In the genomic region with DNA sequence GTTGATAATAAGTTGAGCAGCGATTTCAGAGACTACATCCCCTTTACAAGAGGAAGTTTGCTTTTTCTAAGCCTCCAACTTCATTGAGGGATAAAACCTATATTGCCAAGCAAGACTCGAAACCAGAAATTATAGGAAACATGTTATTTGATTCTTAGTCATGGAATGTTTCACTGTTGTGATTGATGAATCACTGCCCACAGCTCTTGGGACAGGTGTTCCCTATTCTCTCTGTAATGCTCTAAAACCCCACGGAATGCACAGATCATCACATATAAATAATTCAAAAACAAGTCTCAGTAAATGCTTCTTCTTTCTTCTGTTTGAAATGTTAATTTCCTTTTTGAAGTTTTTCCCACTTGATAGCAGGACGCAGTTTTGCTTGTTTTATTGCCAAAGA, we compare ENCODE assay signal across 20 cellular contexts.
DNase-seq lines count a peak whose midpoint lies in the region; ATAC-seq, FAIRE-seq and TF ChIP-seq lines count a peak whose summit lies in the region.
"Had no signal": no experiment of that assay in that cellular context is flagged by ENCODE, and none has a peak within 500 bp of the region (broad histone marks: within the 10 kb centered on the region; RNA-seq: fewer than 3 reads in every experiment).

No MANE protein-coding gene starts in this region.

- ATAC-seq in IMR-90 (ENCODE audit: low read depth): peak; percentile 32
- no peak for ATAC-seq in sciatic nerve
- ATAC-seq in HG02973 (IDR thresholded peaks at IDR 0.05; ENCODE audit: unreplicated experiment): no peak
- ATAC-seq: left lung, right lobe of liver, T-cell had no signal

- H3K4me2 ChIP-seq in IMR-90 (ENCODE audit: low read depth, low read length): no peak overlapping the region

- no peak for FAIRE-seq in GM12892 (lab: Jason Lieb, UNC)

- H3K27me3 ChIP-seq in IMR-90 (ENCODE audit: control insufficient read depth, insufficient read depth, low read length) (no peaks in the 10 kb centered on the region), kidney epithelial cell (ENCODE audit: control insufficient read depth, insufficient read depth, low read length) (no peaks in the 10 kb centered on the region)
- H3K27me3 ChIP-seq: left lung, Peyer's patch, right lobe of liver had no signal

- H3K56ac ChIP-seq in IMR-90 (ENCODE audit: extremely low read depth, insufficient read depth, low read length): no peak overlapping the region

- in situ Hi-C loops in IMR-90 (cut with MboI; ENCODE audit: low sequenced_read_pairs): no loop called here

- H3K4ac ChIP-seq in IMR-90 (ENCODE audit: low read depth, low read length): no peak overlapping the region

- H2AK9ac ChIP-seq in IMR-90 (replicated peaks; ENCODE audit: low read depth, low read length, poor library complexity): no peak overlapping the region

- CTCF ChIA-PET in IMR-90 (lab: Yijun Ruan, JAX): interaction anchor here (0.6 to 0.7 kb wide), 4 partner anchors 13 to 344 kb away, joined by 3 to 7 read pairs (median 4); no protein-coding TSS in a partner anchor

- TF ChIP-seq CTCF in AG09319 (IDR thresholded peaks at IDR 0.05; ENCODE audit: low read depth, low read length) (no peak), IMR-90 (conservative IDR thresholded peaks at IDR 0.05; ENCODE audit: low read depth, low read length) (no peak), kidney epithelial cell (IDR thresholded peaks at IDR 0.05; ENCODE audit: insufficient read depth, low read length, poor library complexity, severe bottlenecking) (no peak)

- H4K5ac ChIP-seq in IMR-90 (ENCODE audit: low read depth, low read length): no peak overlapping the region

- DNase-seq in AG09319 (ENCODE audit: extremely low read depth, low read depth) (peak; percentile 12), IMR-90 (peak; percentile 78), astrocyte of the hippocampus (ENCODE audit: low read depth, low spot score) (peak; percentile 80), kidney epithelial cell (ENCODE audit: low read depth) (peak; percentile 71), sciatic nerve (ENCODE audit: low spot score) (no peak), GM12892 (ENCODE audit: insufficient read length) (no peak), cortex of kidney (lab: John Stamatoyannopoulos, UW) (no peak)
- DNase-seq: activated naive CD8-positive, alpha-beta T cell treated with anti-CD3 and anti-CD28 coated beads, Interleukin-2, amount 10 ng/mL, durations not matched to agents 7 days and 5 days; CD8-positive, alpha-beta memory T cell; central memory CD4-positive, alpha-beta T cell; effector CD8-positive, alpha-beta T cell; foreskin melanocyte; left lung; NCI-H1417; NCI-H82; occipital lobe; Peyer's patch; right lobe of liver; T-cell had no signal

- no peak for TF ChIP-seq RAD21 in IMR-90 (IDR thresholded peaks at IDR 0.05; ENCODE audit: low read length)

- H3K36me3 ChIP-seq in IMR-90 (ENCODE audit: control insufficient read depth, insufficient read depth, low read length) (no peaks in the 10 kb centered on the region), kidney epithelial cell (ENCODE audit: control insufficient read depth, insufficient read depth, low read length) (no peaks in the 10 kb centered on the region)
- H3K36me3 ChIP-seq: left lung, Peyer's patch, right lobe of liver had no signal

- H3K9ac ChIP-seq in IMR-90 (ENCODE audit: low read depth, low read length): no peak overlapping the region

- H2AK5ac ChIP-seq in IMR-90 (ENCODE audit: low read depth, low read length): no peak overlapping the region

- dilution Hi-C loops in IMR-90 (cut with HindIII; ENCODE audit: low sequenced_read_pairs, unreplicated experiment): no loop called here

- H3K18ac ChIP-seq in IMR-90 (ENCODE audit: low read depth, low read length): no peak overlapping the region

- no peak overlapping the region for H4K91ac ChIP-seq in IMR-90 (ENCODE audit: insufficient read depth, low read depth, low read length)

- no peaks in the 10 kb centered on the region for H3K4me1 ChIP-seq in IMR-90 (ENCODE audit: control insufficient read depth, insufficient read depth, low read length)
- H3K4me1 ChIP-seq: left lung, Peyer's patch, right lobe of liver had no signal

- no peaks in the 10 kb centered on the region for H3K9me3 ChIP-seq in IMR-90 (ENCODE audit: control insufficient read depth, insufficient read depth, low read length)
- H3K9me3 ChIP-seq: left lung, Peyer's patch, right lobe of liver had no signal

- H2BK5ac ChIP-seq in IMR-90 (ENCODE audit: low read depth, low read length, poor library complexity, severe bottlenecking): no peak overlapping the region

- no peak overlapping the region for H2AFZ ChIP-seq in IMR-90 (replicated peaks; ENCODE audit: low read length, poor library complexity)

- H3K9me1 ChIP-seq in IMR-90 (ENCODE audit: insufficient read depth, low read length): no peaks in the 10 kb centered on the region; the same call in 1 of the 2 replicates

- H2BK120ac ChIP-seq in IMR-90 (ENCODE audit: low read depth, low read length): no peak overlapping the region

- no peak overlapping the region for H2BK20ac ChIP-seq in IMR-90 (ENCODE audit: low read depth, low read length)

- no peak overlapping the region for H3K14ac ChIP-seq in IMR-90 (replicated peaks; ENCODE audit: low read depth, low read length)

- TF ChIP-seq POLR2A in IMR-90 (IDR thresholded peaks at IDR 0.05; ENCODE audit: low read depth, low read length): no peak
- TF ChIP-seq POLR2A in GM12892 (IDR thresholded peaks at IDR 0.05; ENCODE audit: low read depth, low read length): no peak

- POLR2A ChIA-PET in IMR-90 (lab: Charles Lee; ENCODE audit: unreplicated experiment): no interaction called here

- H4K20me1 ChIP-seq in IMR-90 (ENCODE audit: insufficient read depth, low read length): no peaks in the 10 kb centered on the region

- no CpG with 5 or more reads among the region's 4 CpGs for WGBS in IMR-90 (ENCODE audit: extremely low coverage in 2 of 2, insufficient read length in 1 of 2), 2 experiments

- H4K8ac ChIP-seq in IMR-90 (ENCODE audit: low read depth in 2 of 2, low read length in 2 of 2): no peak overlapping the region

- no peak overlapping the region for H3K4me3 ChIP-seq in IMR-90 (ENCODE audit: insufficient read depth, low read depth, low read length)
- no peak overlapping the region for H3K4me3 ChIP-seq in kidney epithelial cell (ENCODE audit: low read depth, low read length)
- H3K4me3 ChIP-seq: left lung, Peyer's patch, right lobe of liver had no signal

- no peak overlapping the region for H3K23ac ChIP-seq in IMR-90 (ENCODE audit: low read depth, low read length)

- no peak overlapping the region for H3K27ac ChIP-seq in IMR-90 (ENCODE audit: insufficient read depth, low read length)
- H3K27ac ChIP-seq: left lung, Peyer's patch, right lobe of liver had no signal

- intact Hi-C loops in IMR-90 (cut with micrococcal nuclease): no loop called here
- intact Hi-C loops in sciatic nerve (cut with DNase I): no loop called here

- BruUV-seq in IMR-90 (replicated peaks; lab: Mats Ljungman, UMichigan): no TSS peak

- H3K79me1 ChIP-seq in IMR-90 (ENCODE audit: low read depth in 1 of 2, low read length in 2 of 2): no peaks in the 10 kb centered on the region

- H2BK15ac ChIP-seq in IMR-90 (ENCODE audit: low read depth, low read length): no peak overlapping the region

TF ChIP-seq in IMR-90, 13 proteins besides CTCF, POLR2A, EP300 and RAD21:
- no peak for TF ChIP-seq MAZ (IDR thresholded peaks at IDR 0.05; ENCODE audit: borderline replicate concordance, low read depth, low read length)
- 0 out of 2 replicates have a peak, but pooled peaks have one; percentile 26 for TF ChIP-seq FOS (IDR thresholded peaks at IDR 0.05; ENCODE audit: low read depth, low read length)

Comparison
In these comparisons a context has a peak if more than half of its experiments do, and no peak if none do; other contexts are left out.
1. DNase-seq: peak in AG09319 (single experiment), IMR-90 (single experiment), astrocyte of the hippocampus (single experiment) and kidney epithelial cell (single experiment); none in sciatic nerve (single experiment), GM12892 (single experiment) and cortex of kidney (single experiment).